Comparison of ENCODE assay signal across 1 cellular context in the genomic region with DNA sequence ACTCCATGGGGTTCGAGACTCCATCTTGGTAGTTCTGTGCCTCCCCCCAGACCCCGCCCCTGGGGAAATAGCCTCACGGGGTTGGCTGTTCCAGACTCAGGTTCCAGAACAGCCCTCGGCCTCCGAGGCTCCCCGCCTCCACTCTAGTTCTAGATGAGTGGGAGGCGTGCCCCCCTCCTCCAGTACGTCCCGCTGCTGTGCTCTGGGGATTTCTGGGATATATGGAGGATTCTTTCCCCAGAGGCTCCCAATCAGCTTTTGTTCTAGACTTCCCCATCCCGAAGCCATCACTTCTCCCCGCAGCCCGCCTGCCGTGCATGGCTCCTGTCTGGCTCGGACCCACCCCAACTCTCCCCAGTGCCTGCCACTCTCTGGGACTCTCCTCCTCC.
TF ChIP-seq lines count a peak whose summit lies in the region.

No MANE protein-coding gene starts in this region.

TF ChIP-seq in GM23338, 12 proteins besides CTCF, POLR2A, EP300 and RAD21 (continued from another document):
- TF ChIP-seq, protein P1, sequence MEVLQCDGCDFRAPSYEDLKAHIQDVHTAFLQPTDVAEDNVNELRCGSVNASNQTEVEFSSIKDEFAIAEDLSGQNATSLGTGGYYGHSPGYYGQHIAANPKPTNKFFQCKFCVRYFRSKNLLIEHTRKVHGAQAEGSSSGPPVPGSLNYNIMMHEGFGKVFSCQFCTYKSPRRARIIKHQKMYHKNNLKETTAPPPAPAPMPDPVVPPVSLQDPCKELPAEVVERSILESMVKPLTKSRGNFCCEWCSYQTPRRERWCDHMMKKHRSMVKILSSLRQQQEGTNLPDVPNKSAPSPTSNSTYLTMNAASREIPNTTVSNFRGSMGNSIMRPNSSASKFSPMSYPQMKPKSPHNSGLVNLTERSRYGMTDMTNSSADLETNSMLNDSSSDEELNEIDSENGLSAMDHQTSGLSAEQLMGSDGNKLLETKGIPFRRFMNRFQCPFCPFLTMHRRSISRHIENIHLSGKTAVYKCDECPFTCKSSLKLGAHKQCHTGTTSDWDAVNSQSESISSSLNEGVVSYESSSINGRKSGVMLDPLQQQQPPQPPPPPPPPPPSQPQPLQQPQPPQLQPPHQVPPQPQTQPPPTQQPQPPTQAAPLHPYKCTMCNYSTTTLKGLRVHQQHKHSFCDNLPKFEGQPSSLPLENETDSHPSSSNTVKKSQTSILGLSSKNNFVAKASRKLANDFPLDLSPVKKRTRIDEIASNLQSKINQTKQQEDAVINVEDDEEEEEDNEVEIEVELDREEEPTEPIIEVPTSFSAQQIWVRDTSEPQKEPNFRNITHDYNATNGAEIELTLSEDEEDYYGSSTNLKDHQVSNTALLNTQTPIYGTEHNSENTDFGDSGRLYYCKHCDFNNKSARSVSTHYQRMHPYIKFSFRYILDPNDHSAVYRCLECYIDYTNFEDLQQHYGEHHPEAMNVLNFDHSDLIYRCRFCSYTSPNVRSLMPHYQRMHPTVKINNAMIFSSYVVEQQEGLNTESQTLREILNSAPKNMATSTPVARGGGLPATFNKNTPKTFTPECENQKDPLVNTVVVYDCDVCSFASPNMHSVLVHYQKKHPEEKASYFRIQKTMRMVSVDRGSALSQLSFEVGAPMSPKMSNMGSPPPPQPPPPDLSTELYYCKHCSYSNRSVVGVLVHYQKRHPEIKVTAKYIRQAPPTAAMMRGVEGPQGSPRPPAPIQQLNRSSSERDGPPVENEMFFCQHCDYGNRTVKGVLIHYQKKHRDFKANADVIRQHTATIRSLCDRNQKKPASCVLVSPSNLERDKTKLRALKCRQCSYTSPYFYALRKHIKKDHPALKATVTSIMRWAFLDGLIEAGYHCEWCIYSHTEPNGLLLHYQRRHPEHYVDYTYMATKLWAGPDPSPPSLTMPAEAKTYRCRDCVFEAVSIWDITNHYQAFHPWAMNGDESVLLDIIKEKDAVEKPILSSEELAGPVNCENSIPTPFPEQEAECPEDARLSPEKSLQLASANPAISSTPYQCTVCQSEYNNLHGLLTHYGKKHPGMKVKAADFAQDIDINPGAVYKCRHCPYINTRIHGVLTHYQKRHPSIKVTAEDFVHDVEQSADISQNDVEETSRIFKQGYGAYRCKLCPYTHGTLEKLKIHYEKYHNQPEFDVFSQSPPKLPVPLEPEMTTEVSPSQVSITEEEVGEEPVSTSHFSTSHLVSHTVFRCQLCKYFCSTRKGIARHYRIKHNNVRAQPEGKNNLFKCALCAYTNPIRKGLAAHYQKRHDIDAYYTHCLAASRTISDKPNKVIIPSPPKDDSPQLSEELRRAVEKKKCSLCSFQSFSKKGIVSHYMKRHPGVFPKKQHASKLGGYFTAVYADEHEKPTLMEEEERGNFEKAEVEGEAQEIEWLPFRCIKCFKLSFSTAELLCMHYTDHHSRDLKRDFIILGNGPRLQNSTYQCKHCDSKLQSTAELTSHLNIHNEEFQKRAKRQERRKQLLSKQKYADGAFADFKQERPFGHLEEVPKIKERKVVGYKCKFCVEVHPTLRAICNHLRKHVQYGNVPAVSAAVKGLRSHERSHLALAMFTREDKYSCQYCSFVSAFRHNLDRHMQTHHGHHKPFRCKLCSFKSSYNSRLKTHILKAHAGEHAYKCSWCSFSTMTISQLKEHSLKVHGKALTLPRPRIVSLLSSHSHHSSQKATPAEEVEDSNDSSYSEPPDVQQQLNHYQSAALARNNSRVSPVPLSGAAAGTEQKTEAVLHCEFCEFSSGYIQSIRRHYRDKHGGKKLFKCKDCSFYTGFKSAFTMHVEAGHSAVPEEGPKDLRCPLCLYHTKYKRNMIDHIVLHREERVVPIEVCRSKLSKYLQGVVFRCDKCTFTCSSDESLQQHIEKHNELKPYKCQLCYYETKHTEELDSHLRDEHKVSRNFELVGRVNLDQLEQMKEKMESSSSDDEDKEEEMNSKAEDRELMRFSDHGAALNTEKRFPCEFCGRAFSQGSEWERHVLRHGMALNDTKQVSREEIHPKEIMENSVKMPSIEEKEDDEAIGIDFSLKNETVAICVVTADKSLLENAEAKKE (CRISPR knock-in tag; IDR thresholded peaks at IDR 0.05), result no peak
- TF ChIP-seq ETS1 (IDR thresholded peaks at IDR 0.05) (no peak), REST (IDR thresholded peaks at IDR 0.05; ENCODE audit: unreplicated experiment) (no peak), STAT1 (IDR thresholded peaks at IDR 0.05; ENCODE audit: unreplicated experiment) (no peak), ZNF114 (CRISPR knock-in tag; IDR thresholded peaks at IDR 0.05) (no peak), CREB1 (CRISPR knock-in tag; IDR thresholded peaks at IDR 0.05; ENCODE audit: low read depth) (no peak), NANOG (IDR thresholded peaks at IDR 0.05; ENCODE audit: borderline replicate concordance) (no peak), ZNF331 (CRISPR knock-in tag; IDR thresholded peaks at IDR 0.05; ENCODE audit: low read depth) (no peak), EZH2phosphoT487 (IDR thresholded peaks at IDR 0.05; ENCODE audit: unreplicated experiment) (no peak)
